9 cellular contexts compared by ENCODE assay signal in the genomic region with DNA sequence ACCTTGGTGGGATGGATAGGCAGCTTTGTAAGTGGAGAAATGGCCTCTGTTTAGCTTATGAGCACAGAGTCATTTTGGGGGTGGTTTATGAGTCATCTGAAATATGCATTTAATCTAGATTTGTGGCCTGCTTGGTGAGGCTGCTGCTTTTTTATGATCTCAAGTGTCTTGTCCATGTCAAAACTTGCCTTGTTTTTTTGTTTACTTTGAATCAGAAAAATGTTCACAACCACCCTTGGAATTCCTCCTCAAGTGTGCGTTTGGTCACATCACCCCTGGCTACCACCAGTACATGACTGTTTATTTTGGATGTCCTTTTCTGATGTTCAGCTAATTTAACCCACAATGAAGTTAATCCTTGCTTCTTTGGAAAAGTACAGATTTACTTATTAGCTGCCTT.
A peak's percentile ranks its signal among the peaks of the same experiment; 100 is the strongest.
DNase-seq lines count a peak whose midpoint lies in the region; ATAC-seq and TF ChIP-seq lines count a peak whose summit lies in the region.
"Had no signal": no experiment of that assay in that cellular context is flagged by ENCODE, and none has a peak within 500 bp of the region (broad histone marks: within the 10 kb centered on the region; RNA-seq: fewer than 3 reads in every experiment).

No MANE protein-coding gene starts in this region.

- POLR2A ChIA-PET in naive thymus-derived CD8-positive, alpha-beta T cell (lab: Charles Lee) = no interaction called here

- no peaks in the 10 kb centered on the region for H3K27me3 Mint-ChIP-seq in naive thymus-derived CD8-positive, alpha-beta T cell
- H3K27me3 Mint-ChIP-seq: T-helper 17 cell had no signal

- DNase-seq in EL = peak; percentile 92
- peak; percentile 74 for DNase-seq in LoVo (ENCODE audit: low spot score)
- peak; percentile 90 to 97 for DNase-seq in cardiac fibroblast (ENCODE audit: low read depth in 2 of 2)
- DNase-seq in non-pigmented ciliary epithelial cell (ENCODE audit: low read depth) = peak; percentile 88
- DNase-seq in ecto neural progenitor cell (ENCODE audit: low spot score) = no peak
- DNase-seq in naive thymus-derived CD8-positive, alpha-beta T cell = no peak
- DNase-seq: amygdala, T-helper 17 cell had no signal

- peak overlapping the region in 1 of 10 donors; percentile 38 for H3K27ac Mint-ChIP-seq in naive thymus-derived CD8-positive, alpha-beta T cell
- H3K27ac Mint-ChIP-seq: T-helper 17 cell had no signal

- H3K9me3 Mint-ChIP-seq in naive thymus-derived CD8-positive, alpha-beta T cell = no peaks in the 10 kb centered on the region

- H3K4me3 Mint-ChIP-seq in naive thymus-derived CD8-positive, alpha-beta T cell = no peak overlapping the region
- H3K4me3 Mint-ChIP-seq: T-helper 17 cell had no signal

- TF ChIP-seq CTCF in cardiac fibroblast (IDR thresholded peaks at IDR 0.05; ENCODE audit: low read depth, low read length) = no peak

- ATAC-seq in HG02759 (IDR thresholded peaks at IDR 0.05; ENCODE audit: unreplicated experiment) = no peak
- no peak for ATAC-seq in naive thymus-derived CD8-positive, alpha-beta T cell
- ATAC-seq: T-helper 17 cell had no signal

- H3K4me1 Mint-ChIP-seq in naive thymus-derived CD8-positive, alpha-beta T cell = peaks cover 13 to 30% (median 25%) of the 10 kb centered on the region in 4 donors

- H3K36me3 Mint-ChIP-seq in naive thymus-derived CD8-positive, alpha-beta T cell = no peaks in the 10 kb centered on the region

- H3K4me3 ChIP-seq in cardiac fibroblast (replicated peaks in 1 of 2; ENCODE audit: low read depth in 2 of 2, low read length in 2 of 2) = peak overlapping the region in 1 of 2 donors; percentile 16

Comparison
In these comparisons a context has a peak if more than half of its experiments do, and no peak if none do; other contexts are left out.
1. DNase-seq: peak in EL (single experiment), LoVo (single experiment), cardiac fibroblast (2 of 2) and non-pigmented ciliary epithelial cell (single experiment); none in ecto neural progenitor cell (single experiment) and naive thymus-derived CD8-positive, alpha-beta T cell (0 of 10).